Comparison of ENCODE assay signal across 1 cellular context in the genomic region with DNA sequence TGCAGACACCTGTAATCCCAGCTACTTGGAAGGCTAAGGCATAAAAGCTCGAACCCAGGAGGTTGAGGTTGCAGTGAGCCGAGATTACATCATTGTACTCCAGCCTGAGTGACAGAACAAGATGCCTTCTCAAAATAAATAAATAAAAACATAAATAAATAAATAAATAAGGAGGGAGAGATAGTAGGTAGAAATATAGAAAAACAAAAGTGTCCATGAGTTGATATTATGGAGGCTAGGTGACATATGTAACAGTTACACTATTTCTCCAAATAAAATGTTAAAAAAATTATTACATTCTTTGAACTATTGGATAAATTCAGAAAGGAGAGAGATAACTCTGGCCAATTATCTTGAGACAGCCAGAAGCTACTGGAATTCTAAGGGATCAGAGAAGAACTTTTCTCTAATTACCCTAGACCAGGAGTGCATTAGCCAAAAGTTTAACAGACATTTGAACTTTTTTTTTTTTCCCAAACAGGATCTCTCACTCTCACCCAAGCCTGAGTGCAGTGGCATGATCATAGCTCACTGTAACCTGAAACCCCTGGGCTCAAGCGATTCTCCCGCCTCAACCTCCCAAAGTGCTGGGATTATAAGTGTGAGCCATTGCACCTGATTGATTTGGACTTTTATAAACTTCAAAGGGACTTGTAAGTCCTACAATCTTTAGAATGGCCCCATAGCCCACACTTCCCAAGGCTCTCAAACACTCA.
TF ChIP-seq lines count a peak whose summit lies in the region.

No MANE protein-coding gene starts in this region.

TF ChIP-seq in HEK293, 187 proteins besides CTCF, POLR2A, EP300 and RAD21 (continued from another document):
- TF ChIP-seq, protein P1, sequence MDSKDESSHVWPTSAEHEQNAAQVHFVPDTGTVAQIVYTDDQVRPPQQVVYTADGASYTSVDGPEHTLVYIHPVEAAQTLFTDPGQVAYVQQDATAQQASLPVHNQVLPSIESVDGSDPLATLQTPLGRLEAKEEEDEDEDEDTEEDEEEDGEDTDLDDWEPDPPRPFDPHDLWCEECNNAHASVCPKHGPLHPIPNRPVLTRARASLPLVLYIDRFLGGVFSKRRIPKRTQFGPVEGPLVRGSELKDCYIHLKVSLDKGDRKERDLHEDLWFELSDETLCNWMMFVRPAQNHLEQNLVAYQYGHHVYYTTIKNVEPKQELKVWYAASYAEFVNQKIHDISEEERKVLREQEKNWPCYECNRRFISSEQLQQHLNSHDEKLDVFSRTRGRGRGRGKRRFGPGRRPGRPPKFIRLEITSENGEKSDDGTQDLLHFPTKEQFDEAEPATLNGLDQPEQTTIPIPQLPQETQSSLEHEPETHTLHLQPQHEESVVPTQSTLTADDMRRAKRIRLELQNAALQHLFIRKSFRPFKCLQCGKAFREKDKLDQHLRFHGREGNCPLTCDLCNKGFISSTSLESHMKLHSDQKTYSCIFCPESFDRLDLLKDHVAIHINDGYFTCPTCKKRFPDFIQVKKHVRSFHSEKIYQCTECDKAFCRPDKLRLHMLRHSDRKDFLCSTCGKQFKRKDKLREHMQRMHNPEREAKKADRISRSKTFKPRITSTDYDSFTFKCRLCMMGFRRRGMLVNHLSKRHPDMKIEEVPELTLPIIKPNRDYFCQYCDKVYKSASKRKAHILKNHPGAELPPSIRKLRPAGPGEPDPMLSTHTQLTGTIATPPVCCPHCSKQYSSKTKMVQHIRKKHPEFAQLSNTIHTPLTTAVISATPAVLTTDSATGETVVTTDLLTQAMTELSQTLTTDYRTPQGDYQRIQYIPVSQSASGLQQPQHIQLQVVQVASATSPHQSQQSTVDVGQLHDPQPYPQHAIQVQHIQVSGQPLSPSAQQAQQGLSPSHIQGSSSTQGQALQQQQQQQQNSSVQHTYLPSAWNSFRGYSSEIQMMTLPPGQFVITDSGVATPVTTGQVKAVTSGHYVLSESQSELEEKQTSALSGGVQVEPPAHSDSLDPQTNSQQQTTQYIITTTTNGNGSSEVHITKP (tag by site-specific recombination; IDR thresholded peaks at IDR 0.05): peak; percentile 33; the same call in 1 of the 2 replicates
- peak; percentile 59 for TF ChIP-seq ZNF623 (tag by site-specific recombination; IDR thresholded peaks at IDR 0.05)
- no peak for TF ChIP-seq ZNF837 (tag by site-specific recombination; IDR thresholded peaks at IDR 0.05)
- no peak for TF ChIP-seq ZFP69B (tag by site-specific recombination; IDR thresholded peaks at IDR 0.05)
- peak; percentile 81 for TF ChIP-seq ZBTB17 (tag by site-specific recombination; IDR thresholded peaks at IDR 0.05)
- TF ChIP-seq INSM2 (tag by site-specific recombination; IDR thresholded peaks at IDR 0.05): no peak
- TF ChIP-seq ZNF544 (tag by site-specific recombination; IDR thresholded peaks at IDR 0.05): no peak
- TF ChIP-seq ZNF529 (tag by site-specific recombination; IDR thresholded peaks at IDR 0.05; ENCODE audit: insufficient replicate concordance): no peak
- TF ChIP-seq, protein P2, sequence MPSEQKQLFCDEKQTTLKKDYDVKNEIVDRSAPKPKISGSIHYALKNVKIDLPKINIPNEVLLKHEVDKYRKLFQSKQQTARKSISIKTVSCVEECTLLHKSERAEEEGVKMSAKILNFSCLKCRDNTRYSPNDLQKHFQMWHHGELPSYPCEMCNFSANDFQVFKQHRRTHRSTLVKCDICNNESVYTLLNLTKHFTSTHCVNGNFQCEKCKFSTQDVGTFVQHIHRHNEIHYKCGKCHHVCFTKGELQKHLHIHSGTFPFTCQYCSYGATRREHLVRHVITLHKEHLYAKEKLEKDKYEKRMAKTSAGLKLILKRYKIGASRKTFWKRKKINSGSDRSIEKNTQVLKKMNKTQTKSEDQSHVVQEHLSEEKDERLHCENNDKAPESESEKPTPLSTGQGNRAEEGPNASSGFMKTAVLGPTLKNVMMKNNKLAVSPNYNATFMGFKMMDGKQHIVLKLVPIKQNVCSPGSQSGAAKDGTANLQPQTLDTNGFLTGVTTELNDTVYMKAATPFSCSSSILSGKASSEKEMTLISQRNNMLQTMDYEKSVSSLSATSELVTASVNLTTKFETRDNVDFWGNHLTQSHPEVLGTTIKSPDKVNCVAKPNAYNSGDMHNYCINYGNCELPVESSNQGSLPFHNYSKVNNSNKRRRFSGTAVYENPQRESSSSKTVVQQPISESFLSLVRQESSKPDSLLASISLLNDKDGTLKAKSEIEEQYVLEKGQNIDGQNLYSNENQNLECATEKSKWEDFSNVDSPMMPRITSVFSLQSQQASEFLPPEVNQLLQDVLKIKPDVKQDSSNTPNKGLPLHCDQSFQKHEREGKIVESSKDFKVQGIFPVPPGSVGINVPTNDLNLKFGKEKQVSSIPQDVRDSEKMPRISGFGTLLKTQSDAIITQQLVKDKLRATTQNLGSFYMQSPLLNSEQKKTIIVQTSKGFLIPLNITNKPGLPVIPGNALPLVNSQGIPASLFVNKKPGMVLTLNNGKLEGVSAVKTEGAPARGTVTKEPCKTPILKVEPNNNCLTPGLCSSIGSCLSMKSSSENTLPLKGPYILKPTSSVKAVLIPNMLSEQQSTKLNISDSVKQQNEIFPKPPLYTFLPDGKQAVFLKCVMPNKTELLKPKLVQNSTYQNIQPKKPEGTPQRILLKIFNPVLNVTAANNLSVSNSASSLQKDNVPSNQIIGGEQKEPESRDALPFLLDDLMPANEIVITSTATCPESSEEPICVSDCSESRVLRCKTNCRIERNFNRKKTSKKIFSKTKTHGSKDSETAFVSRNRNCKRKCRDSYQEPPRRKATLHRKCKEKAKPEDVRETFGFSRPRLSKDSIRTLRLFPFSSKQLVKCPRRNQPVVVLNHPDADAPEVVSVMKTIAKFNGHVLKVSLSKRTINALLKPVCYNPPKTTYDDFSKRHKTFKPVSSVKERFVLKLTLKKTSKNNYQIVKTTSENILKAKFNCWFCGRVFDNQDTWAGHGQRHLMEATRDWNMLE (tag by site-specific recombination; conservative IDR thresholded peaks at IDR 0.05; ENCODE audit: low read depth): peak; percentile 93
- no peak for TF ChIP-seq ZNF223 (tag by site-specific recombination; IDR thresholded peaks at IDR 0.05)
- TF ChIP-seq GLIS1 (tag by site-specific recombination; IDR thresholded peaks at IDR 0.05): no peak
- no peak for TF ChIP-seq ZNF280C (tag by site-specific recombination; IDR thresholded peaks at IDR 0.05)
- TF ChIP-seq TRIM28 (IDR thresholded peaks at IDR 0.05; ENCODE audit: borderline replicate concordance, low read length): peak; percentile 49; the same call in 1 of the 2 replicates
- 0 out of 2 replicates have a peak, but pooled peaks have one; percentile 26 for TF ChIP-seq ZNF19 (tag by site-specific recombination; IDR thresholded peaks at IDR 0.05; ENCODE audit: low read depth)
- TF ChIP-seq, protein P3, sequence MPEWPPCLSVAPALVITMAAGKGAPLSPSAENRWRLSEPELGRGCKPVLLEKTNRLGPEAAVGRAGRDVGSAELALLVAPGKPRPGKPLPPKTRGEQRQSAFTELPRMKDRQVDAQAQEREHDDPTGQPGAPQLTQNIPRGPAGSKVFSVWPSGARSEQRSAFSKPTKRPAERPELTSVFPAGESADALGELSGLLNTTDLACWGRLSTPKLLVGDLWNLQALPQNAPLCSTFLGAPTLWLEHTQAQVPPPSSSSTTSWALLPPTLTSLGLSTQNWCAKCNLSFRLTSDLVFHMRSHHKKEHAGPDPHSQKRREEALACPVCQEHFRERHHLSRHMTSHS (tag by site-specific recombination; IDR thresholded peaks at IDR 0.05): no peak
- TF ChIP-seq ZNF221 (tag by site-specific recombination; IDR thresholded peaks at IDR 0.05; ENCODE audit: borderline replicate concordance): no peak
- no peak for TF ChIP-seq ZNF561 (tag by site-specific recombination; IDR thresholded peaks at IDR 0.05; ENCODE audit: borderline replicate concordance)
- no peak for TF ChIP-seq ZNF596 (tag by site-specific recombination; IDR thresholded peaks at IDR 0.05)
- TF ChIP-seq OSR2 (tag by site-specific recombination; IDR thresholded peaks at IDR 0.05): peak; percentile 62
- TF ChIP-seq ZNF76 (tag by site-specific recombination; IDR thresholded peaks at IDR 0.05; ENCODE audit: borderline replicate concordance, low read depth): no peak
